ENCODE assay signal across 26 cellular contexts in genomic region chr6:38549795-38550194, GRCh38.
"Had no signal": no experiment of that assay in that cellular context is flagged by ENCODE, and none has a peak within 500 bp of the region (broad histone marks: within the 10 kb centered on the region; RNA-seq: fewer than 3 reads in every experiment).

No MANE protein-coding gene starts in this region.

- DNase-seq: dermis blood vessel endothelial cell; effector memory CD4-positive, alpha-beta T cell; foreskin keratinocyte; heart left ventricle; kidney; left lung; lower lobe of right lung; natural killer cell; occipital lobe; ovary; posterior cingulate gyrus; retina; right lobe of liver; small intestine; stimulated activated CD4-positive, alpha-beta T cell treated with anti-CD3 and anti-CD28 coated beads, Interleukin-15, amount 100 ng/mL, for 24 hours; stimulated activated CD4-positive, alpha-beta T cell treated with anti-CD3 and anti-CD28 coated beads, Interleukin-2, amount 100 ng/mL, for 48 hours; stimulated activated naive B cell treated with anti-CD40 and anti-IgM and Interleukin-4, amounts not matched to agents 10 μg/mL and 1 μg/mL and 100 μg/mL, for 72 hours; stimulated activated naive CD8-positive, alpha-beta T cell treated with anti-CD3 and anti-CD28 coated beads, Interleukin-15, amount 100 ng/mL, for 72 hours; transverse colon; upper lobe of right lung; uterus had no signal

- H3K36me3 ChIP-seq: esophagus muscularis mucosa, lower lobe of right lung, ovary, right lobe of liver, suprapubic skin, transverse colon, upper lobe of right lung, uterus had no signal

- H3K27ac ChIP-seq: coronary artery, esophagus muscularis mucosa, foreskin keratinocyte, gastroesophageal sphincter, heart left ventricle, hepatocyte, left lung, lower lobe of right lung, ovary, right lobe of liver, suprapubic skin, transverse colon, upper lobe of right lung, uterus had no signal

- H3K9me3 ChIP-seq: esophagus muscularis mucosa, gastroesophageal sphincter, heart left ventricle, left lung, lower lobe of right lung, ovary, right lobe of liver, suprapubic skin, transverse colon, upper lobe of right lung, uterus had no signal

- H3K4me3 ChIP-seq: coronary artery, esophagus muscularis mucosa, gastroesophageal sphincter, heart left ventricle, hepatocyte, left lung, lower lobe of right lung, ovary, right lobe of liver, suprapubic skin, transverse colon, upper lobe of right lung, uterus had no signal

- H3K4me1 ChIP-seq: gastroesophageal sphincter, left lung, lower lobe of right lung, right lobe of liver, suprapubic skin, transverse colon, upper lobe of right lung, uterus had no signal

- H3K27me3 ChIP-seq: esophagus muscularis mucosa, foreskin keratinocyte, gastroesophageal sphincter, heart left ventricle, hepatocyte, left lung, ovary, right lobe of liver, suprapubic skin, transverse colon, upper lobe of right lung, uterus had no signal
